In genomic region chr1:111762332-111762731, GRCh38 we compare ENCODE assay signal across 19 cellular contexts. TPM values are rescaled to one million over a fixed set of nuclear protein-coding genes. Genes with fewer than 3 reads are reported as not detected.
DNase-seq lines count a peak whose midpoint lies in the region; ATAC-seq and TF ChIP-seq lines count a peak whose summit lies in the region.
"Had no signal": no experiment of that assay in that cellular context is flagged by ENCODE, and none has a peak within 500 bp of the region (broad histone marks: within the 10 kb centered on the region; RNA-seq: fewer than 3 reads in every experiment).

No MANE protein-coding gene starts in this region.

- DNase-seq in SK-N-SH (no peak), EH (ENCODE audit: low read depth) (peak; percentile 50), IMR-90 (no peak), memory B cell (ENCODE audit: low spot score in 2 of 2) (no peak), suprapubic skin (ENCODE audit: low spot score in 2 of 2) (no peak), NCI-H1105 (lab: John Stamatoyannopoulos, UW) (no peak)
- no peak for DNase-seq in NK-92 treated with Interleukin-12 subunit alpha and Interleukin-12 subunit beta, amount 100 ng/mL, for 24 hours (lab: John Stamatoyannopoulos, UW)
- DNase-seq: CD8-positive, alpha-beta T cell; DMS 273 treated with DMSO at 0.1 percent for 48 hours; DMS53; DND-41; GDM1; GOT3; H9 had no signal

- H2AFZ ChIP-seq in SK-N-SH (ENCODE audit: low read depth) (no peak overlapping the region), IMR-90 (replicated peaks; ENCODE audit: low read length, poor library complexity) (no peak overlapping the region)

- in situ Hi-C loops in IMR-90 (cut with MboI; ENCODE audit: low sequenced_read_pairs): loop anchor here (10.0 kb wide), 1 partner anchor 538 kb away; the partner anchor contains the start of gene CHI3L2

- peaks cover 16% of the 10 kb centered on the region for H3F3A ChIP-seq in SK-N-SH (replicated peaks; ENCODE audit: insufficient read depth)

- H4K91ac ChIP-seq in IMR-90 (ENCODE audit: insufficient read depth, low read depth, low read length): 0 out of 2 replicates have a peak overlapping the region, but pooled peaks have one; percentile 23

- no peak overlapping the region for H2AK9ac ChIP-seq in IMR-90 (replicated peaks; ENCODE audit: low read depth, low read length, poor library complexity)

- no peak overlapping the region for H3K4me3 ChIP-seq in SK-N-SH (ENCODE audit: low read depth in 2 of 2, low read length in 1 of 2)
- no peak overlapping the region for H3K4me3 ChIP-seq in IMR-90 (ENCODE audit: insufficient read depth, low read depth, low read length)
- no peak overlapping the region for H3K4me3 ChIP-seq in suprapubic skin
- H3K4me3 ChIP-seq: A549; BLaER1 treated with 17β-estradiol and CSF1 and Interleukin-3, amounts not matched to agents 10 nM and 100 nM had no signal

- H2BK5ac ChIP-seq in IMR-90 (ENCODE audit: low read depth, low read length, poor library complexity, severe bottlenecking): peak overlapping the region; percentile 76

- H3K36me3 ChIP-seq in SK-N-SH (replicated peaks in 1 of 2; ENCODE audit: control insufficient read depth in 1 of 2, insufficient read depth in 2 of 2, low read length in 1 of 2) (peaks cover 69 to 78% of the 10 kb centered on the region in 2 experiments), IMR-90 (ENCODE audit: control insufficient read depth, insufficient read depth, low read length) (peaks cover 11% of the 10 kb centered on the region), suprapubic skin (peaks cover 65% of the 10 kb centered on the region)

- peaks cover 39% of the 10 kb centered on the region for H3K79me2 ChIP-seq in SK-N-SH (ENCODE audit: insufficient read depth)

- TF ChIP-seq RAD21 in SK-N-SH (IDR thresholded peaks at IDR 0.05; ENCODE audit: low read length) (no peak), IMR-90 (IDR thresholded peaks at IDR 0.05; ENCODE audit: low read length) (no peak)

- no TSS peak for BruUV-seq in IMR-90 (replicated peaks; lab: Mats Ljungman, UMichigan)

- no peaks in the 10 kb centered on the region for H3K27me3 Mint-ChIP-seq in memory B cell
- H3K27me3 Mint-ChIP-seq: B cell had no signal

- H4K5ac ChIP-seq in IMR-90 (ENCODE audit: low read depth, low read length): no peak overlapping the region

- 62% methylated on average over 2 of the region's 2 CpGs for WGBS in SK-N-SH (ENCODE audit: low lambda C conversion rate)
- no CpG with 5 or more reads among the region's 2 CpGs for WGBS in IMR-90 (ENCODE audit: extremely low coverage in 2 of 2, insufficient read length in 1 of 2), 2 experiments
- WGBS in suprapubic skin: 94% methylated on average over 2 of the region's 2 CpGs

- CTCF ChIA-PET in SK-N-SH (lab: Yijun Ruan, JAX): interaction anchor here (1.0 to 3.3 kb wide), 2 partner anchors 47 to 1001 kb away, joined by 3 to 15 read pairs; no protein-coding TSS in a partner anchor
- CTCF ChIA-PET in IMR-90 (lab: Yijun Ruan, JAX): interaction anchor here (0.6 kb wide), 1 partner anchor 15 kb away, joined by 3 read pairs; no protein-coding TSS in a partner anchor

- H3K4me1 Mint-ChIP-seq in memory B cell: peaks cover 8% of the 10 kb centered on the region

- H3K4me1 ChIP-seq in SK-N-SH (ENCODE audit: control insufficient read depth in 1 of 2, insufficient read depth in 2 of 2, low read depth in 1 of 2, low read length in 1 of 2): peaks cover 0 to 14% of the 10 kb centered on the region in 2 experiments; a peak in 1 of 4 replicates
- H3K4me1 ChIP-seq in IMR-90 (ENCODE audit: control insufficient read depth, insufficient read depth, low read length): peaks cover 4% of the 10 kb centered on the region
- peaks cover 3% of the 10 kb centered on the region for H3K4me1 ChIP-seq in suprapubic skin

- H3K9me3 ChIP-seq in SK-N-SH: no peaks in the 10 kb centered on the region
- H3K9me3 ChIP-seq in IMR-90 (ENCODE audit: control insufficient read depth, insufficient read depth, low read length): no peaks in the 10 kb centered on the region
- H3K9me3 ChIP-seq in suprapubic skin: no peaks in the 10 kb centered on the region
- H3K9me3 ChIP-seq: A549; BLaER1 treated with 17β-estradiol and CSF1 and Interleukin-3, amounts not matched to agents 10 nM and 100 nM had no signal

- H3K9me2 ChIP-seq in SK-N-SH: no peaks in the 10 kb centered on the region

- ATAC-seq in SK-N-SH treated with all-trans-retinoic acid at 6 μM for 48 hours (no peak), IMR-90 (ENCODE audit: low read depth) (peak; percentile 72), memory B cell (ENCODE audit: low read depth) (no peak)
- ATAC-seq: A549; CD8-positive, alpha-beta T cell had no signal

- H3K4me3 Mint-ChIP-seq in memory B cell: no peak overlapping the region
- H3K4me3 Mint-ChIP-seq: B cell; CD8-positive, alpha-beta T cell; H9 had no signal

- H3K9ac ChIP-seq in SK-N-SH (peak overlapping the region; percentile 20; the same call in 1 of the 2 replicates), IMR-90 (ENCODE audit: low read depth, low read length) (no peak overlapping the region)
- H3K9ac ChIP-seq: BLaER1 treated with 17β-estradiol and CSF1 and Interleukin-3, amounts not matched to agents 10 nM and 100 nM had no signal

- TF ChIP-seq CTCF in SK-N-SH (IDR thresholded peaks at IDR 0.05) (no peak), IMR-90 (conservative IDR thresholded peaks at IDR 0.05; ENCODE audit: low read depth, low read length) (no peak), suprapubic skin (IDR thresholded peaks at IDR 0.05) (no peak)

- peak overlapping the region; percentile 76; the same call in 1 of the 2 replicates for H3K18ac ChIP-seq in IMR-90 (ENCODE audit: low read depth, low read length)

- H2BK120ac ChIP-seq in IMR-90 (ENCODE audit: low read depth, low read length): no peak overlapping the region

- H3K4me2 ChIP-seq in SK-N-SH (peak overlapping the region; percentile 43; the same call in 1 of the 2 replicates), IMR-90 (ENCODE audit: low read depth, low read length) (peak overlapping the region; percentile 87; the same call in 1 of the 2 replicates)
- H3K4me2 ChIP-seq: A549; BLaER1 treated with 17β-estradiol and CSF1 and Interleukin-3, amounts not matched to agents 10 nM and 100 nM had no signal

- no peak overlapping the region for H4K8ac ChIP-seq in IMR-90 (ENCODE audit: low read depth in 2 of 2, low read length in 2 of 2)

- H2AK5ac ChIP-seq in IMR-90 (ENCODE audit: low read depth, low read length): no peak overlapping the region

- H3K79me1 ChIP-seq in IMR-90 (ENCODE audit: low read depth in 1 of 2, low read length in 2 of 2): peaks cover 12 to 17% of the 10 kb centered on the region in 2 experiments

- peak overlapping the region; percentile 58 for H3K27ac Mint-ChIP-seq in memory B cell
- H3K27ac Mint-ChIP-seq: B cell; CD8-positive, alpha-beta T cell; H9 had no signal

- H3K14ac ChIP-seq in IMR-90 (replicated peaks; ENCODE audit: low read depth, low read length): no peak overlapping the region

- no peak overlapping the region for H3K4ac ChIP-seq in IMR-90 (ENCODE audit: low read depth, low read length)

- no peak overlapping the region for H3K56ac ChIP-seq in IMR-90 (ENCODE audit: extremely low read depth, insufficient read depth, low read length)

- H2BK20ac ChIP-seq in IMR-90 (ENCODE audit: low read depth, low read length): peak overlapping the region; percentile 57; the same call in 1 of the 2 replicates

- no peaks in the 10 kb centered on the region for H3K9me1 ChIP-seq in IMR-90 (ENCODE audit: insufficient read depth, low read length)

- H3K9me3 Mint-ChIP-seq in memory B cell: no peaks in the 10 kb centered on the region
- H3K9me3 Mint-ChIP-seq: CD8-positive, alpha-beta T cell; H9 had no signal

- H2BK15ac ChIP-seq in IMR-90 (ENCODE audit: low read depth, low read length): no peak overlapping the region

- peaks cover 31% of the 10 kb centered on the region for H3K36me3 Mint-ChIP-seq in memory B cell

- intact Hi-C loops in IMR-90 (cut with micrococcal nuclease): loop anchor here (10.0 kb wide), 1 partner anchor 572 kb away; no protein-coding TSS in a partner anchor

- dilution Hi-C loops in IMR-90 (cut with HindIII; ENCODE audit: low sequenced_read_pairs, unreplicated experiment): loop anchor here (25.0 kb wide), 1 partner anchor 300 kb away; the partner anchor contains the start of gene C1orf162

- peak overlapping the region; percentile 60; the same call in 1 of the 2 replicates for H3K23ac ChIP-seq in IMR-90 (ENCODE audit: low read depth, low read length)

- H3K27ac ChIP-seq in SK-N-SH (ENCODE audit: low read depth in 2 of 2, low read length in 1 of 2): peak overlapping the region in 1 of 2 experiments; percentile 41; a peak in 1 of 4 replicates
- H3K27ac ChIP-seq in IMR-90 (ENCODE audit: insufficient read depth, low read length): no peak overlapping the region
- no peak overlapping the region for H3K27ac ChIP-seq in suprapubic skin
- H3K27ac ChIP-seq: 22Rv1; A549; BLaER1 treated with 17β-estradiol and CSF1 and Interleukin-3, amounts not matched to agents 10 nM and 100 nM had no signal

- TF ChIP-seq EP300 in SK-N-SH (IDR thresholded peaks at IDR 0.05; ENCODE audit: borderline replicate concordance in 1 of 2, low read depth in 1 of 2, low read length in 1 of 2) (no peak), suprapubic skin (IDR thresholded peaks at IDR 0.05) (no peak)

- H4K20me1 ChIP-seq in SK-N-SH (ENCODE audit: insufficient read depth) (no peaks in the 10 kb centered on the region), IMR-90 (ENCODE audit: insufficient read depth, low read length) (no peaks in the 10 kb centered on the region)

- TF ChIP-seq POLR2A in IMR-90 (IDR thresholded peaks at IDR 0.05; ENCODE audit: low read depth, low read length) (no peak), suprapubic skin (IDR thresholded peaks at IDR 0.05) (no peak)

- POLR2A ChIA-PET in SK-N-SH (lab: Yijun Ruan, JAX): no interaction called here
- POLR2A ChIA-PET in IMR-90 (lab: Charles Lee; ENCODE audit: unreplicated experiment): no interaction called here

- no peaks in the 10 kb centered on the region for H3K27me3 ChIP-seq in SK-N-SH (ENCODE audit: insufficient read depth)
- no peaks in the 10 kb centered on the region for H3K27me3 ChIP-seq in IMR-90 (ENCODE audit: control insufficient read depth, insufficient read depth, low read length)
- no peaks in the 10 kb centered on the region for H3K27me3 ChIP-seq in suprapubic skin
- H3K27me3 ChIP-seq: BLaER1 treated with 17β-estradiol and CSF1 and Interleukin-3, amounts not matched to agents 10 nM and 100 nM had no signal

RNA-seq across cellular contexts. Expression of gene DDX20, which starts 6.6 kb away (rescaled TPM):
- polyA plus RNA-seq in SK-N-SH (2012; rRNA removed) (3.8 and 5.3 TPM in 2 replicates), IMR-90 (2012; rRNA removed) (4.4 and 5.7 TPM in 2 replicates)
- polyA plus RNA-seq in SK-N-SH (2012; cell fraction: cytosol; rRNA removed): 4.6 and 5.0 TPM in 2 replicates
- polyA plus RNA-seq in SK-N-SH (2012; cell fraction: nucleus; rRNA removed): 5.8 and 10.6 TPM in 2 replicates
- total RNA-seq in IMR-90 (2012; rRNA removed) (10.9 and 14.2 TPM in 2 replicates), suprapubic skin (10 to 100 TPM; 16.0 to 25.0 (median 21.5) TPM)
- polyA plus RNA-seq in IMR-90 (2012; cell fraction: cytosol; rRNA removed): 1.1 and 1.5 TPM in 2 replicates
- polyA plus RNA-seq in IMR-90 (2012; cell fraction: nucleus; rRNA removed; ENCODE audit: low replicate concordance): 3.2 and 8.6 TPM in 2 replicates

RNA-seq across cellular contexts. Expression of gene INKA2, which starts 23.1 kb away (rescaled TPM):
- polyA plus RNA-seq in SK-N-SH (2012; rRNA removed) (1.1 and 1.2 TPM in 2 replicates), IMR-90 (2012; rRNA removed) (1.3 and 2.6 TPM in 2 replicates)
- polyA plus RNA-seq in SK-N-SH (2012; cell fraction: cytosol; rRNA removed): 0.70 and 0.90 TPM in 2 replicates
- polyA plus RNA-seq in SK-N-SH (2012; cell fraction: nucleus; rRNA removed): 1.5 and 1.7 TPM in 2 replicates
- total RNA-seq in IMR-90 (2012; rRNA removed) (1.7 and 2.2 TPM in 2 replicates), suprapubic skin (1 to 10 TPM; 4.1 to 7.3 (median 5.2) TPM)
- polyA plus RNA-seq in IMR-90 (2012; cell fraction: cytosol; rRNA removed): 0.66 and 2.2 TPM in 2 replicates
- 2.8 and 5.6 TPM in 2 replicates for polyA plus RNA-seq in IMR-90 (2012; cell fraction: nucleus; rRNA removed; ENCODE audit: low replicate concordance)
